ENCODE assay signal across 8 cellular contexts in the genomic region with DNA sequence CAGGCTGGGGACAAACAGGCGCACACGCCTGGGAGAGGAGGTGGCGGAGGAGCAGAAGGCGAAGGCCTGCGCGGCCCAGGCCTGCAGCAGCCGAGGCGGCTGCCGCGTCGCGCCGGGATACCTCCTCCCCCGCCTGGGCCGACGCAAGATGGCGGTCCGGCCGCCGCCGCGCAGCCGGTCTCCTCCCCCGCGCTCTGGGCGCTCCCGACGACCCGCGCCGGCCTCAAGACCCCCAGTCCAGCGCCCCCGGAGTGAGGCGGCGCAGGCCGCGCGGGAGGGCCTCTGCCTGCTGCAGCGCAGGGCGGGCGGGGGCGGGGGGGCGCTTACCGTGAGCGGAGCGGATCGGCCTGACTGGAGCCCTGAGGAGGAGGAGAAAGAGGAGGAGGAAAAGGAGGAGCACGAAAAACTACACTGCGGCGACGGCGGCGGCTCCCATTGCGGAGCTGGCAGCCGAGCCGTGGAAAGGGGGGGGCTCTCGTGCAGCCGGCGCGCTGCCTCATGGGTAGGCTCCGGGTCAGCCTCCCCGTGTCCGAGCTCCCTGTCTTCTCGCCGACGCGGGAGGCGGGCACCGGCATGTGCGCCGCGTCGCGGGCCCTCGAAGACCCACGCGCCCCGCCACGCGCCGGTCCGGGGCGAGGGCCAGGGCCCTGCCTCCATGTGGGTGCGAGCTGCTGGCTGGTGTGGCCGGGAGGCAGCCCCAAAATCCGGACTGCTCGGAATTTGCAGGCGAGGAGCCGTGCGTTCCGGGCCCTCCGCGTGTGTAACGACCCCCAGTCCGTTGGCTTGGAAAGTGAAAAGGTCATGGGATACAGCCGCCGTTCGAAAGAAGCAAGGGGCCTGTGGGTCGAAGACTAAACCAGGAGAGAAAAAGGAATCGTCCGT. TPM values are rescaled to one million over a fixed set of nuclear protein-coding genes. Genes with fewer than 3 reads are reported as not detected.
DNase-seq lines count a peak whose midpoint lies in the region; ATAC-seq and TF ChIP-seq lines count a peak whose summit lies in the region.

A gene with protein sequence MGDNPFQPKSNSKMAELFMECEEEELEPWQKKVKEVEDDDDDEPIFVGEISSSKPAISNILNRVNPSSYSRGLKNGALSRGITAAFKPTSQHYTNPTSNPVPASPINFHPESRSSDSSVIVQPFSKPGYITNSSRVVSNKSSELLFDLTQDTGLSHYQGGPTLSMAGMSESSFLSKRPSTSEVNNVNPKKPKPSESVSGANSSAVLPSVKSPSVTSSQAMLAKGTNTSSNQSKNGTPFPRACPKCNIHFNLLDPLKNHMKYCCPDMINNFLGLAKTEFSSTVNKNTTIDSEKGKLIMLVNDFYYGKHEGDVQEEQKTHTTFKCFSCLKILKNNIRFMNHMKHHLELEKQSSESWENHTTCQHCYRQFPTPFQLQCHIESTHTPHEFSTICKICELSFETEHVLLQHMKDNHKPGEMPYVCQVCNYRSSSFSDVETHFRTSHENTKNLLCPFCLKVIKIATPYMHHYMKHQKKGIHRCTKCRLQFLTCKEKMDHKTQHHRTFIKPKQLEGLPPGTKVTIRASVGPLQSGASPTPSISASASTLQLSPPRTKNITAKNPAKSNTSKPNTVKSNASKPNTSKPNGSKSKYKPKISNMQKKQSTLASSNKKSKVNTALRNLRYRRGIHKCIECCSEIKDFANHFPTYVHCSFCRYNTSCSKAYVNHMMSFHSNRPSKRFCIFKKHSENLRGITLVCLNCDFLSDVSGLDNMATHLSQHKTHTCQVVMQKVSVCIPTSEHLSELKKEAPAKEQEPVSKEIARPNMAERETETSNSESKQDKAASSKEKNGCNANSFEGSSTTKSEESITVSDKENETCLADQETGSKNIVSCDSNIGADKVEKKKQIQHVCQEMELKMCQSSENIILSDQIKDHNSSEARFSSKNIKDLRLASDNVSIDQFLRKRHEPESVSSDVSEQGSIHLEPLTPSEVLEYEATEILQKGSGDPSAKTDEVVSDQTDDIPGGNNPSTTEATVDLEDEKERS (minus strand): TSS at position 379 of the 882 bp plus-strand sequence. CDS start 26,400 bp downstream, outside the sequence.

- WGBS in mesendoderm (ENCODE audit: extremely low coverage, insufficient coverage, low lambda C conversion rate) = no CpG with 5 or more reads among the region's 101 CpGs

- DNase-seq in CD14-positive monocyte (ENCODE audit: low spot score) (peak; percentile 80), HK-2 (ENCODE audit: unreplicated experiment) (peak; percentile 82), NCI-H82 treated with DMSO at 0.1 percent for 48 hours (lab: John Stamatoyannopoulos, UW; ENCODE audit: unreplicated experiment) (peak; percentile 42), mesendoderm (peak; percentile 87)
- peak; percentile 44 to 66 (median 66) for DNase-seq in effector memory CD4-positive, alpha-beta T cell
- DNase-seq in stimulated activated CD8-positive, alpha-beta memory T cell treated with anti-CD3 and anti-CD28 coated beads, Interleukin-15, amount 100 ng/mL, for 1 hour (ENCODE audit: low read depth) = peak; percentile 48

- H3K23ac ChIP-seq in mesendoderm (ENCODE audit: low read length) = peak within 1 kb of the TSS; percentile 80

- H3K9me3 ChIP-seq in effector memory CD4-positive, alpha-beta T cell (ENCODE audit: control insufficient read depth, low read length) = no peaks in the 10 kb centered on the region

- H3K4ac ChIP-seq in mesendoderm (ENCODE audit: low read depth, low read length) = peak within 1 kb of the TSS; percentile 70

- peak within 1 kb of the TSS; percentile 56 for H3K4me2 ChIP-seq in mesendoderm (ENCODE audit: low read length)

- peak within 1 kb of the TSS; percentile 83 for H3K18ac ChIP-seq in mesendoderm (ENCODE audit: low read length)

- peak within 1 kb of the TSS; percentile 92 for H3K56ac ChIP-seq in mesendoderm (ENCODE audit: low read length)

- H3K27ac ChIP-seq in effector memory CD4-positive, alpha-beta T cell (ENCODE audit: insufficient read depth, low read length, poor library complexity, severe bottlenecking) = peak within 1 kb of the TSS; percentile 69
- peak within 1 kb of the TSS; percentile 46 for H3K27ac ChIP-seq in mesendoderm (ENCODE audit: low read depth, low read length)

- peaks cover 0 to 5% (median 0%) of the 10 kb centered on the region in 7 donors for H3K9me3 Mint-ChIP-seq in CD14-positive monocyte

- H2BK5ac ChIP-seq in mesendoderm (ENCODE audit: low read length) = peak within 1 kb of the TSS; percentile 51

- H3K4me1 ChIP-seq in effector memory CD4-positive, alpha-beta T cell (ENCODE audit: control insufficient read depth, insufficient read depth, low read length, poor library complexity, severe bottlenecking) = peaks cover 19% of the 10 kb centered on the region
- peaks cover 9% of the 10 kb centered on the region for H3K4me1 ChIP-seq in mesendoderm (ENCODE audit: control insufficient read depth, low read depth, low read length)

- H3K36me3 Mint-ChIP-seq in CD14-positive monocyte = peaks cover under 1 to 6% of the 10 kb centered on the region in 2 donors

- H3K79me2 ChIP-seq in mesendoderm (ENCODE audit: control insufficient read depth, insufficient read depth, low read length) = no peaks in the 10 kb centered on the region

- no peaks in the 10 kb centered on the region for H3K27me3 ChIP-seq in effector memory CD4-positive, alpha-beta T cell (replicated peaks; ENCODE audit: control insufficient read depth, insufficient read depth, low read length, poor library complexity, severe bottlenecking)
- no peaks in the 10 kb centered on the region for H3K27me3 ChIP-seq in mesendoderm (ENCODE audit: insufficient read depth, low read length, poor library complexity)

- peak within 1 kb of the TSS; percentile 93 to 96 for H3K4me3 Mint-ChIP-seq in CD14-positive monocyte

- peak; percentile 77 for ATAC-seq in GM19438 (IDR thresholded peaks at IDR 0.05; ENCODE audit: low read depth, unreplicated experiment)

- intact Hi-C loops in CD14-positive monocyte (cut with micrococcal nuclease) = no loop called here

- H4K8ac ChIP-seq in mesendoderm (ENCODE audit: low read depth, low read length) = no peak within 1 kb of the TSS

- no peak within 1 kb of the TSS for H2BK15ac ChIP-seq in mesendoderm (replicated peaks; ENCODE audit: low read depth)

- no peaks in the 10 kb centered on the region for H3K79me1 ChIP-seq in mesendoderm (ENCODE audit: low read length)

- H2BK120ac ChIP-seq in mesendoderm (ENCODE audit: low read depth, low read length) = no peak within 1 kb of the TSS

- CTCF ChIA-PET in activated CD8-positive, alpha-beta memory T cell treated with anti-CD3 and anti-CD28 coated beads for 36 hours (lab: Charles Lee) = no interaction called here

- H3K27me3 Mint-ChIP-seq in CD14-positive monocyte (ENCODE audit: low read depth in 3 of 3) = peaks cover 0 to 1% (median 0%) of the 10 kb centered on the region in 3 donors

- peak within 1 kb of the TSS; percentile 58 for H3K4me3 ChIP-seq in effector memory CD4-positive, alpha-beta T cell (ENCODE audit: insufficient read depth, low read depth, low read length, poor library complexity, severe bottlenecking)
- H3K4me3 ChIP-seq in mesendoderm (ENCODE audit: low read length) = peak within 1 kb of the TSS; percentile 53

- H3K4me1 Mint-ChIP-seq in CD14-positive monocyte = peaks cover 39% of the 10 kb centered on the region

- peak within 1 kb of the TSS; percentile 77 for H4K5ac ChIP-seq in mesendoderm (ENCODE audit: low read length)

- POLR2A ChIA-PET in activated CD8-positive, alpha-beta memory T cell treated with anti-CD3 and anti-CD28 coated beads for 36 hours (lab: Charles Lee) = interaction anchor here (0.6 to 1.6 kb wide), 3 partner anchors 31 to 185 kb away, joined by 3 to 4 read pairs (median 3); a partner anchor contains a TSS

- no peak within 1 kb of the TSS for H2AK5ac ChIP-seq in mesendoderm (ENCODE audit: low read length)

- no peaks in the 10 kb centered on the region for H3K36me3 ChIP-seq in effector memory CD4-positive, alpha-beta T cell (ENCODE audit: control insufficient read depth, insufficient read depth, low read length)
- H3K36me3 ChIP-seq in mesendoderm (ENCODE audit: control insufficient read depth, insufficient read depth, low read length) = no peaks in the 10 kb centered on the region

- TF ChIP-seq CTCF in CD14-positive monocyte (IDR thresholded peaks at IDR 0.05) = no peak

- H3K27ac Mint-ChIP-seq in CD14-positive monocyte = peak within 1 kb of the TSS; percentile 87 to 97 (median 95)

- H3K9ac ChIP-seq in mesendoderm (ENCODE audit: low read length) = peak within 1 kb of the TSS; percentile 84

RNA-seq across cellular contexts. Expression of the gene that starts here (rescaled TPM):
- polyA plus RNA-seq in CD14-positive monocyte = 1 to 10 TPM; 5.1 to 8.0 TPM
- total RNA-seq in activated CD8-positive, alpha-beta memory T cell treated with anti-CD3 and anti-CD28 coated beads for 36 hours = 10 to 100 TPM; 15.9 to 16.9 TPM
- polyA plus RNA-seq in mesendoderm (2013, experiment 1 of 2) = 15.2 TPM
- polyA plus RNA-seq in mesendoderm (2013, experiment 2 of 2) = 14.3 TPM

Comparison
In these comparisons a context has a peak if more than half of its experiments do, and no peak if none do; other contexts are left out.
1. Peak in every context shown above with its lines: DNase-seq, ATAC-seq, H3K4me3 ChIP-seq and H3K27ac ChIP-seq.